Comparison of ENCODE assay signal across 1 cellular context in the genomic region with DNA sequence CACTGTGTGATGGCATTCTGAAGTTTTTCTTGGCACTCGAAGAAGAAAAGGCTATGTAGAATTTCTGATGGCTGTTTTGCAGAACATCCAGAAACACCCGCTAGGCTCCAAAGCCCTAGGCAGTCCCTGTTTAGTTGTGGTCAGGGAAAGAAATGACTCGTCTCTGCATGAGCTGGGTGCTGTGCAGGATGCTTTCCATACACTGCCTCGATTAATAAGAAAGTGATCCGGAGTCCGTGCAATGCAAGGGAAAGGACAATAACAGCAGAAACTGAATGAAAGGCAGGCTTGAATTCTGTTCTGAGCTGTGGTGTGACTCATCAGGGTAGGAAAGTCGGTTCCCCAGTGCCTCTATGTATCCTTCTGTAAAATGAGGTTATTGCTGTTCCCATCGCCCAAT.
TF ChIP-seq lines count a peak whose summit lies in the region.

No MANE protein-coding gene starts in this region.

TF ChIP-seq in HCT116, 20 proteins besides CTCF, POLR2A, EP300 and RAD21 (continued from another document):
- TF ChIP-seq EZH2phosphoT487 (IDR thresholded peaks at IDR 0.05; ENCODE audit: borderline replicate concordance) (no peak), ZFX (IDR thresholded peaks at IDR 0.05) (no peak), CEBPB (IDR thresholded peaks at IDR 0.05; ENCODE audit: low read depth) (no peak), SRF (IDR thresholded peaks at IDR 0.05; ENCODE audit: low read depth) (no peak), TCF7L2 (IDR thresholded peaks at IDR 0.05; ENCODE audit: borderline replicate concordance, extremely low read depth, insufficient read depth, insufficient read length) (no peak), EGR1 (IDR thresholded peaks at IDR 0.05; ENCODE audit: low read depth) (no peak), SIN3A (IDR thresholded peaks at IDR 0.05; ENCODE audit: low read depth) (no peak), JUND (IDR thresholded peaks at IDR 0.05) (no peak), YY1 (IDR thresholded peaks at IDR 0.05; ENCODE audit: extremely low read depth, insufficient replicate concordance, low read depth, low read length) (no peak), CBX3 (IDR thresholded peaks at IDR 0.05; ENCODE audit: low read depth) (no peak), FOSL1 (IDR thresholded peaks at IDR 0.05; ENCODE audit: low read depth) (no peak)
- TF ChIP-seq, protein P1, sequence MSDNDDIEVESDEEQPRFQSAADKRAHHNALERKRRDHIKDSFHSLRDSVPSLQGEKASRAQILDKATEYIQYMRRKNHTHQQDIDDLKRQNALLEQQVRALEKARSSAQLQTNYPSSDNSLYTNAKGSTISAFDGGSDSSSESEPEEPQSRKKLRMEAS (IDR thresholded peaks at IDR 0.05) = no peak
